In the genomic region with DNA sequence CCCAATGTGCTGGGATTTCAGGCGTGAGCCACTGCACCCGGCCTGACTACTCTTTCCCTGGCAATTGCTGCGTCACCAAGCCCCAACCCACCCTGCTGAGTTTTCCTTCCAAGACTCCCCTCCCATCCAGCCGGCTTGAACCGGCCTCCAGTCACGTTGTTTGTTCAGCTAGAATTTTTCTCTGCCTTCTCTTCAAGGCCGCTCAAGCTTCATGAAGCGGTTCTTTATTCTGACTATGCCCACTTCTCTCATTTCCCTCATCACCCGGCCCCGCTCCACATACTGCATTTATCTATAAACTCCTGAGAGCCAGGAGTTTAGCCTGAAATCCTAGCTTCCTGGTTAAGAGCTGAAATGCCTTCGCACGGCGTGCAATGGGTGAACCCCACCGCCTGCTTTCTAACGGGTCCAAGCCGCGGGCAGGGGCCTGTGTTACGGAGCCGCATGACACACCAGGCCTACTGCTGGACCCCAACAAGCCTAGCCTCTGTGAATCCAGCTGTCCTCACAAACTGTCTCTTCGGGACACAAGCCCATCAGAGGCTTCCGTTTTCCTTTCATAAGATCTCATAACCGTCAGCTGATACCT, we compare ENCODE assay signal across 9 cellular contexts. TPM values are rescaled to one million over a fixed set of nuclear protein-coding genes. Genes with fewer than 3 reads are reported as not detected.
DNase-seq lines count a peak whose midpoint lies in the region; ATAC-seq and TF ChIP-seq lines count a peak whose summit lies in the region.
"Had no signal": no experiment of that assay in that cellular context is flagged by ENCODE, and none has a peak within 500 bp of the region (broad histone marks: within the 10 kb centered on the region; RNA-seq: fewer than 3 reads in every experiment).

No MANE protein-coding gene starts in this region.

- H3K36me3 ChIP-seq in lung (ENCODE audit: control insufficient read depth in 2 of 2, insufficient read depth in 2 of 2, low read length in 2 of 2) (no peaks in the 10 kb centered on the region), testis (ENCODE audit: low read depth, missing control alignments) (no peaks in the 10 kb centered on the region)

- intact Hi-C loops in testis (cut with DNase I; ENCODE audit: low total_unique reads), result no loop called here

- CTCF ChIA-PET in HEK293T (lab: Yijun Ruan, JAX), result interaction anchor here (2.1 kb wide), 1 partner anchor 411 kb away, joined by 11 read pairs; no protein-coding TSS in a partner anchor

- ATAC-seq in activated T-cell treated with anti-CD3 and anti-CD28 coated beads, Interleukin-2, amount 50 U/mL, for 4 hours, result no peak
- ATAC-seq in lung (ENCODE audit: insufficient read depth, low FRiP score), result no peak

- POLR2A ChIA-PET in HEK293T (lab: Yijun Ruan, JAX), result no interaction called here

- peaks cover 9% of the 10 kb centered on the region for H3K4me1 Mint-ChIP-seq in activated T-cell treated with anti-CD3 and anti-CD28 coated beads, Interleukin-2, amount 50 U/mL, for 4 hours (ENCODE audit: low read depth)
- peaks cover 8% of the 10 kb centered on the region for H3K4me1 Mint-ChIP-seq in activated naive CD8-positive, alpha-beta T cell treated with anti-CD3 and anti-CD28 coated beads for 36 hours

- 74 to 89% methylated on average over 22 of the region's 22 CpGs for WGBS in lung, 2 donors
- 35 to 39% methylated on average over 22 of the region's 22 CpGs for WGBS in testis, 2 donors

- H3K27ac Mint-ChIP-seq in activated naive CD8-positive, alpha-beta T cell treated with anti-CD3 and anti-CD28 coated beads for 36 hours, result no peak overlapping the region

- H3K9me3 ChIP-seq in lung (ENCODE audit: control insufficient read depth in 2 of 2, insufficient read depth in 1 of 2, low read length in 1 of 2) (no peaks in the 10 kb centered on the region), testis (no peaks in the 10 kb centered on the region)

- no peaks in the 10 kb centered on the region for H3K9me3 Mint-ChIP-seq in activated T-cell treated with anti-CD3 and anti-CD28 coated beads, Interleukin-2, amount 50 U/mL, for 4 hours
- H3K9me3 Mint-ChIP-seq in activated naive CD8-positive, alpha-beta T cell treated with anti-CD3 and anti-CD28 coated beads for 36 hours, result no peaks in the 10 kb centered on the region

- H3K4me1 ChIP-seq in lung (ENCODE audit: control insufficient read depth in 2 of 2, insufficient read depth in 2 of 2, low read length in 2 of 2) (peaks cover 0 to 2% of the 10 kb centered on the region in 2 donors), testis (peaks cover 5% of the 10 kb centered on the region)

- no peak for DNase-seq in activated T-cell treated with anti-CD3 and anti-CD28 coated beads, Interleukin-2, amount 50 U/mL, for 4 hours
- no peak for DNase-seq in activated T-cell treated with anti-CD3 and anti-CD28 coated beads, Interleukin-2, amount 50 U/mL, for 48 hours
- no peak for DNase-seq in activated naive CD8-positive, alpha-beta T cell treated with anti-CD3 and anti-CD28 coated beads for 36 hours
- DNase-seq in lung (ENCODE audit: low spot score) (peak; percentile 37), testis (peak; percentile 54), amniotic stem cell (lab: John Stamatoyannopoulos, UW) (no peak), HEK293T (ENCODE audit: extremely low spot score) (no peak), retina (no peak)

- H3K27ac ChIP-seq in lung (ENCODE audit: low read depth in 1 of 2, low read length in 1 of 2) (peak overlapping the region in 1 of 2 donors; percentile 21), testis (peak overlapping the region; percentile 71 to 81)
- H3K27ac ChIP-seq: SK-N-MC had no signal

- no peak for TF ChIP-seq POLR2A in testis (IDR thresholded peaks at IDR 0.05)

- H3K4me3 ChIP-seq in lung (no peak overlapping the region), testis (peak overlapping the region; percentile 57 to 85)

- peaks cover 2% of the 10 kb centered on the region for H3K36me3 Mint-ChIP-seq in activated T-cell treated with anti-CD3 and anti-CD28 coated beads, Interleukin-2, amount 50 U/mL, for 4 hours (ENCODE audit: insufficient read depth)
- H3K36me3 Mint-ChIP-seq in activated naive CD8-positive, alpha-beta T cell treated with anti-CD3 and anti-CD28 coated beads for 36 hours, result peaks cover 8% of the 10 kb centered on the region

- H3K27me3 Mint-ChIP-seq in activated T-cell treated with anti-CD3 and anti-CD28 coated beads, Interleukin-2, amount 50 U/mL, for 4 hours (ENCODE audit: low read depth), result peaks cover under 1% of the 10 kb centered on the region
- H3K27me3 Mint-ChIP-seq in activated naive CD8-positive, alpha-beta T cell treated with anti-CD3 and anti-CD28 coated beads for 36 hours, result peaks cover 6% of the 10 kb centered on the region

- H3K27me3 ChIP-seq in lung (ENCODE audit: control insufficient read depth, insufficient read depth), result no peaks in the 10 kb centered on the region
- H3K27me3 ChIP-seq in testis, result no peaks in the 10 kb centered on the region

- no peak for TF ChIP-seq CTCF in lung (IDR thresholded peaks at IDR 0.05; ENCODE audit: control extremely low read depth, extremely low read depth)
- no peak for TF ChIP-seq CTCF in testis (IDR thresholded peaks at IDR 0.05)

- H3K4me3 Mint-ChIP-seq in activated T-cell treated with anti-CD3 and anti-CD28 coated beads, Interleukin-2, amount 50 U/mL, for 4 hours, result peak overlapping the region; percentile 93
- H3K4me3 Mint-ChIP-seq in activated naive CD8-positive, alpha-beta T cell treated with anti-CD3 and anti-CD28 coated beads for 36 hours, result peak overlapping the region; percentile 97

TF ChIP-seq in HEK293T, 16 proteins besides CTCF, POLR2A, EP300 and RAD21:
- no peak for TF ChIP-seq SUZ12 (IDR thresholded peaks at IDR 0.05)
- no peak for TF ChIP-seq ELF4 (IDR thresholded peaks at IDR 0.05)
- no peak for TF ChIP-seq BHLHE40 (IDR thresholded peaks at IDR 0.05; ENCODE audit: borderline replicate concordance)
- no peak for TF ChIP-seq NFRKB (IDR thresholded peaks at IDR 0.05)
- TF ChIP-seq SP1 (IDR thresholded peaks at IDR 0.05), result no peak
- TF ChIP-seq L3MBTL2 (conservative IDR thresholded peaks at IDR 0.05), result no peak
- no peak for TF ChIP-seq PKNOX1 (IDR thresholded peaks at IDR 0.05)
- no peak for TF ChIP-seq FOXK2 (IDR thresholded peaks at IDR 0.05)
- no peak for TF ChIP-seq ZNF384 (IDR thresholded peaks at IDR 0.05)
- no peak for TF ChIP-seq TARDBP (IDR thresholded peaks at IDR 0.05)
- TF ChIP-seq CTBP1 (IDR thresholded peaks at IDR 0.05; ENCODE audit: borderline replicate concordance), result no peak
- TF ChIP-seq HDGF (IDR thresholded peaks at IDR 0.05; ENCODE audit: borderline replicate concordance), result no peak
- TF ChIP-seq FOXM1 (IDR thresholded peaks at IDR 0.05; ENCODE audit: borderline replicate concordance), result no peak
- no peak for TF ChIP-seq ARNT (IDR thresholded peaks at IDR 0.05)
- TF ChIP-seq LEF1 (IDR thresholded peaks at IDR 0.05; ENCODE audit: borderline replicate concordance), result no peak

RNA-seq across cellular contexts. Expression of gene DCAF4, which starts 1.0 kb away (rescaled TPM):
- 10 to 100 TPM; 29.7 to 39.2 (median 34.0) TPM for total RNA-seq in activated T-cell treated with anti-CD3 and anti-CD28 coated beads, Interleukin-2, amount 50 U/mL, for 4 hours
- total RNA-seq in activated naive CD8-positive, alpha-beta T cell treated with anti-CD3 and anti-CD28 coated beads for 36 hours, result 10 to 100 TPM; 25.5 to 31.8 TPM
- total RNA-seq in lung (10 to 100 TPM; 12.9 to 13.5 TPM), testis (10 to 100 TPM; 35.6 to 38.0 TPM)
- polyA plus RNA-seq in lung (1 to 10 TPM; 5.2 to 9.4 TPM), testis (ENCODE audit: insufficient read depth, low read depth, low replicate concordance) (19.2 TPM)

RNA-seq across cellular contexts. Expression of gene DPF3, which starts 31.4 kb away (rescaled TPM):
- under 1 TPM; 0.48 to 0.95 (median 0.71) TPM for total RNA-seq in activated T-cell treated with anti-CD3 and anti-CD28 coated beads, Interleukin-2, amount 50 U/mL, for 4 hours
- total RNA-seq in activated naive CD8-positive, alpha-beta T cell treated with anti-CD3 and anti-CD28 coated beads for 36 hours, result 1 to 10 TPM; 1.1 to 1.3 TPM
- 1 to 10 TPM in 1 of 2 donors, under 1 TPM in 1; 0.74 to 3.9 TPM for total RNA-seq in lung
- polyA plus RNA-seq in lung, result under 1 TPM; 0.17 to 0.30 TPM
- total RNA-seq in testis, result 10 to 100 TPM; 14.6 to 41.6 TPM
- polyA plus RNA-seq in testis (ENCODE audit: insufficient read depth, low read depth, low replicate concordance), result 26.4 TPM

Comparison
In these comparisons a context has a peak if more than half of its experiments do, and no peak if none do; other contexts are left out.
1. DNase-seq: peak in lung (single experiment) and testis (single experiment); none in activated T-cell treated with anti-CD3 and anti-CD28 coated beads, Interleukin-2, amount 50 U/mL, for 4 hours (single experiment), activated T-cell treated with anti-CD3 and anti-CD28 coated beads, Interleukin-2, amount 50 U/mL, for 48 hours (0 of 2), activated naive CD8-positive, alpha-beta T cell treated with anti-CD3 and anti-CD28 coated beads for 36 hours (single experiment), amniotic stem cell (single experiment), HEK293T (single experiment) and retina (single experiment).